11 cellular contexts compared by ENCODE assay signal in genomic region chr2:213166109-213166508, GRCh38. TPM values are rescaled to one million over a fixed set of nuclear protein-coding genes. Genes with fewer than 3 reads are reported as not detected.
A peak's percentile ranks its signal among the peaks of the same experiment; 100 is the strongest.
DNase-seq lines count a peak whose midpoint lies in the region; ATAC-seq and TF ChIP-seq lines count a peak whose summit lies in the region.
"Had no signal": no experiment of that assay in that cellular context is flagged by ENCODE, and none has a peak within 500 bp of the region (broad histone marks: within the 10 kb centered on the region; RNA-seq: fewer than 3 reads in every experiment).

No MANE protein-coding gene starts in this region.

- ATAC-seq in GM19023 (IDR thresholded peaks at IDR 0.05; ENCODE audit: unreplicated experiment): peak; percentile 91
- ATAC-seq in GM21786 (IDR thresholded peaks at IDR 0.05; ENCODE audit: unreplicated experiment): peak; percentile 99
- peak; percentile 93 for ATAC-seq in HG03196 (IDR thresholded peaks at IDR 0.05; ENCODE audit: unreplicated experiment)
- peak in 2 of 4 donors; percentile 74 to 77 for ATAC-seq in psoas muscle
- ATAC-seq: natural killer cell had no signal

- no peaks in the 10 kb centered on the region for H3K36me3 ChIP-seq in psoas muscle (ENCODE audit: insufficient read depth in 1 of 2, low read depth in 1 of 2)
- H3K36me3 ChIP-seq: stomach had no signal

- H3K27ac ChIP-seq in psoas muscle: peak overlapping the region; percentile 11
- H3K27ac ChIP-seq: stomach had no signal

- no peaks in the 10 kb centered on the region for H3K27me3 ChIP-seq in psoas muscle (ENCODE audit: insufficient read depth in 3 of 3, low read length in 2 of 3)
- H3K27me3 ChIP-seq: stomach had no signal

- no peaks in the 10 kb centered on the region for H3K9me3 ChIP-seq in psoas muscle
- H3K9me3 ChIP-seq: stomach had no signal

- DNase-seq in psoas muscle (no peak), COR-L47 (lab: John Stamatoyannopoulos, UW) (no peak), HuH-7 (ENCODE audit: low spot score) (no peak), glomerular visceral epithelial cell (ENCODE audit: extremely low spot score) (no peak)
- DNase-seq: natural killer cell; NCI-H524; stimulated activated CD4-positive, alpha-beta T cell treated with anti-CD3 and anti-CD28 coated beads, Interleukin-12 subunit alpha, Interleukin-12 subunit beta, amount 100 ng/mL, for 4 hours; stomach had no signal

- intact Hi-C loops in psoas muscle (cut with DNase I): no loop called here

- no peak overlapping the region for H3K4me3 ChIP-seq in psoas muscle
- H3K4me3 ChIP-seq: stomach had no signal

- no peak for TF ChIP-seq CTCF in psoas muscle (IDR thresholded peaks at IDR 0.05)

- peaks cover 4% of the 10 kb centered on the region for H3K4me1 ChIP-seq in psoas muscle
- H3K4me1 ChIP-seq: stomach had no signal

RNA-seq across cellular contexts. Expression of gene IKZF2, which starts 14.7 kb away (rescaled TPM):
- 10 to 100 TPM in 1 of 4 donors, 1 to 10 TPM in 3; 3.2 to 11.6 (median 6.5) TPM for total RNA-seq in psoas muscle
- polyA plus RNA-seq in psoas muscle: 1 to 10 TPM in 1 of 3 donors, under 1 TPM in 2; 0.29 to 2.2 (median 0.56) TPM
